12 cellular contexts compared by ENCODE assay signal in the genomic region with DNA sequence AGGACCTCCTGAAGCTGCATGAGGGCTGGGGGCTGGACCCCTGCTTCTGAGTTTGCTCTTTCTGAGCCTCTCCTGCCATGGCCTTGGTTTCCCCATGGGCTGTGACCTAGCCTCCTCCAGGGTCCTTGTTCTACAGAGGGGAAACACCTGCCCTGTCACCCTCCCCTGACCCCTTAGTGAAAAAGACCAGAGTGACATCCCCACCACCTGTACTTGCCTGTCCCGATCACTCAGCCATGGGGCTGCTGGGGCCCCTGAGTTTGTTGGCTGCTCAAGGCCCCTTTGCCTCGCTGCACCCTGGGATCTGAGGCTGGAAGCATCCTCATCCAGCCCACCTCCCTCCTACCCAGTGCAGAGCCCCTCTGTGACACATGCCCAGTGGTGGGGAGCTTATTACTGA. TPM values are rescaled to one million over a fixed set of nuclear protein-coding genes. Genes with fewer than 3 reads are reported as not detected.
A peak's percentile ranks its signal among the peaks of the same experiment; 100 is the strongest.
DNase-seq lines count a peak whose midpoint lies in the region; ATAC-seq and TF ChIP-seq lines count a peak whose summit lies in the region.
"Had no signal": no experiment of that assay in that cellular context is flagged by ENCODE, and none has a peak within 500 bp of the region (broad histone marks: within the 10 kb centered on the region; RNA-seq: fewer than 3 reads in every experiment).

No MANE protein-coding gene starts in this region.

- peaks cover 19% of the 10 kb centered on the region for H3K27me3 ChIP-seq in GM23338 (ENCODE audit: insufficient read depth)

- H3K4me1 Mint-ChIP-seq in activated CD4-positive, alpha-beta T cell treated with anti-CD3 and anti-CD28 coated beads, Interleukin-2, amount 10 ng/mL, durations not matched to agents 24 days and 14 days, result peaks cover 62% of the 10 kb centered on the region
- H3K4me1 Mint-ChIP-seq in GM23338, result peaks cover 3% of the 10 kb centered on the region
- H3K4me1 Mint-ChIP-seq in dendritic cell treated with granulocyte-macrophage colony-stimulating factor and Interleukin-4, amounts not matched to agents 40 ng/mL and 50 ng/mL, for 4 days (ENCODE audit: low read depth), result peaks cover 76% of the 10 kb centered on the region
- H3K4me1 Mint-ChIP-seq in stimulated activated effector memory CD8-positive, alpha-beta T cell treated with anti-CD3 and anti-CD28 coated beads, Interleukin-12 subunit alpha, Interleukin-12 subunit beta, amount 100 ng/mL, for 72 hours, result peaks cover 75% of the 10 kb centered on the region

- H3K36me3 ChIP-seq in GM23338 (ENCODE audit: insufficient read depth), result no peaks in the 10 kb centered on the region

- no peak overlapping the region for H3K27ac ChIP-seq in GM23338 (ENCODE audit: low read depth)

- no peaks in the 10 kb centered on the region for H3K4me1 ChIP-seq in GM23338 (ENCODE audit: insufficient read depth)

- intact Hi-C loops in activated CD4-positive, alpha-beta T cell treated with anti-CD3 and anti-CD28 coated beads, Interleukin-2, amount 10 ng/mL, durations not matched to agents 24 days and 14 days (cut with micrococcal nuclease), result no loop called here
- intact Hi-C loops in dendritic cell treated with granulocyte-macrophage colony-stimulating factor and Interleukin-4, amounts not matched to agents 40 ng/mL and 50 ng/mL, for 4 days (cut with micrococcal nuclease), result loop anchor here (2.0 kb wide), 2 partner anchors 13 to 15 kb away; a partner anchor contains a TSS

- no peak overlapping the region for H2AFZ ChIP-seq in GM23338

- peaks cover 3% of the 10 kb centered on the region for H3K9me3 Mint-ChIP-seq in activated CD4-positive, alpha-beta T cell treated with anti-CD3 and anti-CD28 coated beads, Interleukin-2, amount 10 ng/mL, durations not matched to agents 24 days and 14 days
- no peaks in the 10 kb centered on the region for H3K9me3 Mint-ChIP-seq in GM23338
- H3K9me3 Mint-ChIP-seq in dendritic cell treated with granulocyte-macrophage colony-stimulating factor and Interleukin-4, amounts not matched to agents 40 ng/mL and 50 ng/mL, for 4 days, result no peaks in the 10 kb centered on the region
- H3K9me3 Mint-ChIP-seq in stimulated activated effector memory CD8-positive, alpha-beta T cell treated with anti-CD3 and anti-CD28 coated beads, Interleukin-12 subunit alpha, Interleukin-12 subunit beta, amount 100 ng/mL, for 72 hours, result no peaks in the 10 kb centered on the region

- no peaks in the 10 kb centered on the region for H3K79me2 ChIP-seq in GM23338 (replicated peaks; ENCODE audit: insufficient read depth)

- no peak for DNase-seq in activated CD4-positive, alpha-beta T cell treated with anti-CD3 and anti-CD28 coated beads, Interleukin-2, amount 10 ng/mL, durations not matched to agents 24 days and 14 days
- no peak for DNase-seq in activated CD4-positive, alpha-beta T cell treated with anti-CD3 and anti-CD28 coated beads for 48 hours
- DNase-seq in GM23338 (ENCODE audit: low spot score) (no peak), germinal center (ENCODE audit: low spot score) (no peak), NCI-H2196 treated with DMSO at 0.1 percent for 48 hours (lab: John Stamatoyannopoulos, UW; ENCODE audit: unreplicated experiment) (no peak), NCI-H2029 (lab: John Stamatoyannopoulos, UW) (no peak)
- no peak for DNase-seq in stimulated activated effector memory CD8-positive, alpha-beta T cell treated with anti-CD3 and anti-CD28 coated beads, Interleukin-12 subunit alpha, Interleukin-12 subunit beta, amount 100 ng/mL, for 72 hours (ENCODE audit: low spot score in 2 of 2)
- DNase-seq: hypothalamus; NCI-H1417 treated with DMSO at 0.1 percent for 48 hours; NK-92 treated with Interleukin-12 subunit alpha and Interleukin-12 subunit beta, amount 100 ng/mL, for 24 hours had no signal

- H3K9me2 ChIP-seq in GM23338 (ENCODE audit: insufficient read depth), result no peaks in the 10 kb centered on the region

- no peak for ATAC-seq in GM23338
- ATAC-seq in stimulated activated effector memory CD8-positive, alpha-beta T cell treated with anti-CD3 and anti-CD28 coated beads, Interleukin-12 subunit alpha, Interleukin-12 subunit beta, amount 100 ng/mL, for 72 hours, result no peak

- H3K27ac Mint-ChIP-seq in activated CD4-positive, alpha-beta T cell treated with anti-CD3 and anti-CD28 coated beads, Interleukin-2, amount 10 ng/mL, durations not matched to agents 24 days and 14 days, result peak overlapping the region; percentile 72
- no peak overlapping the region for H3K27ac Mint-ChIP-seq in GM23338
- peak overlapping the region; percentile 91 for H3K27ac Mint-ChIP-seq in dendritic cell treated with granulocyte-macrophage colony-stimulating factor and Interleukin-4, amounts not matched to agents 40 ng/mL and 50 ng/mL, for 4 days
- peak overlapping the region; percentile 96 for H3K27ac Mint-ChIP-seq in stimulated activated effector memory CD8-positive, alpha-beta T cell treated with anti-CD3 and anti-CD28 coated beads, Interleukin-12 subunit alpha, Interleukin-12 subunit beta, amount 100 ng/mL, for 72 hours

- no peaks in the 10 kb centered on the region for H4K20me1 ChIP-seq in GM23338 (replicated peaks; ENCODE audit: insufficient read depth)

- H3F3A ChIP-seq in GM23338 (replicated peaks; ENCODE audit: low read depth), result no peaks in the 10 kb centered on the region

- no peak overlapping the region for H3K4me3 ChIP-seq in GM23338

- H3K4me2 ChIP-seq in GM23338, result no peak overlapping the region

- peaks cover 5% of the 10 kb centered on the region for H3K27me3 Mint-ChIP-seq in activated CD4-positive, alpha-beta T cell treated with anti-CD3 and anti-CD28 coated beads, Interleukin-2, amount 10 ng/mL, durations not matched to agents 24 days and 14 days
- peaks cover 24% of the 10 kb centered on the region for H3K27me3 Mint-ChIP-seq in GM23338 (ENCODE audit: insufficient read depth, low read depth, poor library complexity)
- H3K27me3 Mint-ChIP-seq in dendritic cell treated with granulocyte-macrophage colony-stimulating factor and Interleukin-4, amounts not matched to agents 40 ng/mL and 50 ng/mL, for 4 days, result no peaks in the 10 kb centered on the region

- no peak for TF ChIP-seq CTCF in GM23338 (conservative IDR thresholded peaks at IDR 0.05; ENCODE audit: low read depth in 2 of 2)

- peaks cover 5% of the 10 kb centered on the region for H3K36me3 Mint-ChIP-seq in activated CD4-positive, alpha-beta T cell treated with anti-CD3 and anti-CD28 coated beads, Interleukin-2, amount 10 ng/mL, durations not matched to agents 24 days and 14 days (ENCODE audit: low read depth)
- no peaks in the 10 kb centered on the region for H3K36me3 Mint-ChIP-seq in GM23338 (ENCODE audit: low read depth)
- peaks cover 33% of the 10 kb centered on the region for H3K36me3 Mint-ChIP-seq in dendritic cell treated with granulocyte-macrophage colony-stimulating factor and Interleukin-4, amounts not matched to agents 40 ng/mL and 50 ng/mL, for 4 days (ENCODE audit: low read depth)
- peaks cover 18% of the 10 kb centered on the region for H3K36me3 Mint-ChIP-seq in stimulated activated effector memory CD8-positive, alpha-beta T cell treated with anti-CD3 and anti-CD28 coated beads, Interleukin-12 subunit alpha, Interleukin-12 subunit beta, amount 100 ng/mL, for 72 hours

- peak overlapping the region; percentile 81 for H3K4me3 Mint-ChIP-seq in activated CD4-positive, alpha-beta T cell treated with anti-CD3 and anti-CD28 coated beads, Interleukin-2, amount 10 ng/mL, durations not matched to agents 24 days and 14 days
- H3K4me3 Mint-ChIP-seq in GM23338, result peak overlapping the region; percentile 67
- H3K4me3 Mint-ChIP-seq in dendritic cell treated with granulocyte-macrophage colony-stimulating factor and Interleukin-4, amounts not matched to agents 40 ng/mL and 50 ng/mL, for 4 days, result peak overlapping the region; percentile 91
- H3K4me3 Mint-ChIP-seq in stimulated activated effector memory CD8-positive, alpha-beta T cell treated with anti-CD3 and anti-CD28 coated beads, Interleukin-12 subunit alpha, Interleukin-12 subunit beta, amount 100 ng/mL, for 72 hours, result peak overlapping the region; percentile 82

TF ChIP-seq in GM23338, 12 proteins besides CTCF, POLR2A, EP300 and RAD21 (continues in another document):
- TF ChIP-seq CREB1 (CRISPR knock-in tag; IDR thresholded peaks at IDR 0.05; ENCODE audit: low read depth) (no peak), EZH2phosphoT487 (IDR thresholded peaks at IDR 0.05; ENCODE audit: unreplicated experiment) (no peak), EZH2 (IDR thresholded peaks at IDR 0.05; ENCODE audit: low read depth, unreplicated experiment) (no peak)

RNA-seq across cellular contexts. Expression of a gene that starts 0.8 kb away (rescaled TPM):
- 8.3 and 9.3 TPM in 2 replicates for total RNA-seq in activated CD4-positive, alpha-beta T cell treated with anti-CD3 and anti-CD28 coated beads, Interleukin-2, amount 10 ng/mL, durations not matched to agents 24 days and 14 days
- total RNA-seq in GM23338 (2014; rRNA removed; shearing (Covaris generic)), result 0.66 and 3.3 TPM in 2 replicates
- 0.12 and 0.27 TPM in 2 replicates for polyA plus RNA-seq in GM23338 (2016; fragmentation: Nextera tagmentation; extraction: Ambion mirVana)

RNA-seq across cellular contexts. Expression of a gene that starts 13.1 kb away (rescaled TPM):
- 33.3 and 34.9 TPM in 2 replicates for total RNA-seq in activated CD4-positive, alpha-beta T cell treated with anti-CD3 and anti-CD28 coated beads, Interleukin-2, amount 10 ng/mL, durations not matched to agents 24 days and 14 days
- not detected in 2 replicates for total RNA-seq in GM23338 (2014; rRNA removed; shearing (Covaris generic))
- polyA plus RNA-seq in GM23338 (2016; fragmentation: Nextera tagmentation; extraction: Ambion mirVana), result not detected in 2 replicates
- total RNA-seq: Daoy had no signal

RNA-seq across cellular contexts. Expression of a gene that starts 47.7 kb away (rescaled TPM):
- 178 TPM in 2 replicates for total RNA-seq in activated CD4-positive, alpha-beta T cell treated with anti-CD3 and anti-CD28 coated beads, Interleukin-2, amount 10 ng/mL, durations not matched to agents 24 days and 14 days
- 17.4 and 30.9 TPM in 2 replicates for total RNA-seq in GM23338 (2014; rRNA removed; shearing (Covaris generic))
- polyA plus RNA-seq in GM23338 (2016; fragmentation: Nextera tagmentation; extraction: Ambion mirVana), result 5.7 and 6.9 TPM in 2 replicates

Comparison
In these comparisons a context has a peak if more than half of its experiments do, and no peak if none do; other contexts are left out.
1. RNA of a gene that starts 13.1 kb away (total RNA-seq): 33.3 to 34.9 TPM in activated CD4-positive, alpha-beta T cell treated with anti-CD3 and anti-CD28 coated beads, Interleukin-2, amount 10 ng/mL, durations not matched to agents 24 days and 14 days; not detected in GM23338; every median in the first group is over 10 times any median in the second.
2. Peak in every context shown above with its lines, with median percentiles within 50 percentile points of each other: H3K4me3 Mint-ChIP-seq.